In genomic region chr2:126752876-126753275, GRCh38 we compare ENCODE assay signal across 21 cellular contexts.
"Had no signal": no experiment of that assay in that cellular context is flagged by ENCODE, and none has a peak within 500 bp of the region (broad histone marks: within the 10 kb centered on the region; RNA-seq: fewer than 3 reads in every experiment).

No MANE protein-coding gene starts in this region.

- ATAC-seq: gastroesophageal sphincter; left colon; mucosa of descending colon; stimulated activated naive CD8-positive, alpha-beta T cell treated with anti-CD3 and anti-CD28 coated beads, Interleukin-15, Interleukin-2, amounts not matched to agents 100 U/mL and 50 U/mL, for 24 hours; upper lobe of right lung had no signal

- H3K9me3 Mint-ChIP-seq: immature natural killer cell; natural killer cell treated with Interleukin-12 subunit alpha and Interleukin-12 subunit beta and Interleukin-15 and Interleukin-18, amount 100 ng/mL, for 72 hours had no signal

- H3K4me3 ChIP-seq: esophagus squamous epithelium, gastroesophageal sphincter, mucosa of descending colon, sigmoid colon, skin epidermis, suprapubic skin, thyroid gland, upper lobe of right lung, vagina had no signal

- H3K27me3 ChIP-seq: esophagus squamous epithelium, gastroesophageal sphincter, neutrophil, sigmoid colon, suprapubic skin, thyroid gland, upper lobe of right lung, vagina had no signal

- H3K4me1 ChIP-seq: esophagus squamous epithelium, gastroesophageal sphincter, sigmoid colon, suprapubic skin, thyroid gland, upper lobe of right lung, vagina had no signal

- H3K27ac Mint-ChIP-seq: dendritic cell treated with granulocyte-macrophage colony-stimulating factor and Interleukin-4, amounts not matched to agents 40 ng/mL and 50 ng/mL, for 4 days; natural killer cell treated with Interleukin-12 subunit alpha and Interleukin-12 subunit beta and Interleukin-15 and Interleukin-18, amount 100 ng/mL, for 72 hours had no signal

- H3K27me3 Mint-ChIP-seq: dendritic cell treated with granulocyte-macrophage colony-stimulating factor and Interleukin-4, amounts not matched to agents 40 ng/mL and 50 ng/mL, for 4 days; natural killer cell treated with Interleukin-12 subunit alpha and Interleukin-12 subunit beta and Interleukin-15 and Interleukin-18, amount 100 ng/mL, for 72 hours had no signal

- H3K9me3 ChIP-seq: esophagus squamous epithelium, gastroesophageal sphincter, mucosa of descending colon, neutrophil, suprapubic skin, thyroid gland, upper lobe of right lung, vagina had no signal

- H3K4me3 Mint-ChIP-seq: dendritic cell treated with granulocyte-macrophage colony-stimulating factor and Interleukin-4, amounts not matched to agents 40 ng/mL and 50 ng/mL, for 4 days; immature natural killer cell; natural killer cell treated with Interleukin-12 subunit alpha and Interleukin-12 subunit beta and Interleukin-15 and Interleukin-18, amount 100 ng/mL, for 72 hours had no signal

- H3K36me3 Mint-ChIP-seq: immature natural killer cell; natural killer cell treated with Interleukin-12 subunit alpha and Interleukin-12 subunit beta and Interleukin-15 and Interleukin-18, amount 100 ng/mL, for 72 hours had no signal

- H3K36me3 ChIP-seq: esophagus squamous epithelium, gastroesophageal sphincter, neutrophil, sigmoid colon, suprapubic skin, thyroid gland, upper lobe of right lung, vagina had no signal

- H3K27ac ChIP-seq: esophagus squamous epithelium, gastroesophageal sphincter, neutrophil, sigmoid colon, skin epidermis, suprapubic skin, thyroid gland, upper lobe of right lung, vagina had no signal

- DNase-seq: esophagus squamous epithelium; foreskin fibroblast; glutamatergic neuron; immature natural killer cell; kidney; left colon; mammary epithelial cell; mucosa of descending colon; posterior cingulate gyrus; sigmoid colon; stimulated activated CD4-positive, alpha-beta T cell treated with anti-CD3 and anti-CD28 coated beads, Interleukin-4, amount 100 ng/mL, for 4 hours; stimulated activated naive CD8-positive, alpha-beta T cell treated with anti-CD3 and anti-CD28 coated beads, Interleukin-15, Interleukin-2, amounts not matched to agents 100 U/mL and 50 U/mL, for 24 hours; thyroid gland; upper lobe of right lung had no signal
